15 cellular contexts compared by ENCODE assay signal in genomic region chr20:49468412-49468811, GRCh38. TPM values are rescaled to one million over a fixed set of nuclear protein-coding genes. Genes with fewer than 3 reads are reported as not detected.
DNase-seq lines count a peak whose midpoint lies in the region; ATAC-seq lines count a peak whose summit lies in the region.
"Had no signal": no experiment of that assay in that cellular context is flagged by ENCODE, and none has a peak within 500 bp of the region (broad histone marks: within the 10 kb centered on the region; RNA-seq: fewer than 3 reads in every experiment).

No MANE protein-coding gene starts in this region.

- H3K4me1 ChIP-seq in thymus (ENCODE audit: control insufficient read depth, insufficient read depth, low read length): no peaks in the 10 kb centered on the region
- H3K4me1 ChIP-seq: HAP-1 had no signal

- no peaks in the 10 kb centered on the region for H3K9me3 Mint-ChIP-seq in activated CD4-positive, alpha-beta memory T cell treated with anti-CD3 and anti-CD28 coated beads, Interleukin-2, amount 10 ng/mL, durations not matched to agents 7 days and 5 days
- H3K9me3 Mint-ChIP-seq: CD4-positive, alpha-beta memory T cell had no signal

- no peak overlapping the region for H3K4me3 ChIP-seq in thymus (ENCODE audit: low read length)
- H3K4me3 ChIP-seq: HAP-1 had no signal

- no peak for ATAC-seq in HG03571 (IDR thresholded peaks at IDR 0.05; ENCODE audit: unreplicated experiment)

- H3K9me3 ChIP-seq in thymus (ENCODE audit: control insufficient read depth): no peaks in the 10 kb centered on the region
- H3K9me3 ChIP-seq: HAP-1 had no signal

- DNase-seq in head of caudate nucleus (peak in 36 of 42 donors; percentile 19 to 83 (median 54)), dermis blood vessel endothelial cell (no peak)
- no peak for DNase-seq in activated CD4-positive, alpha-beta memory T cell treated with anti-CD3 and anti-CD28 coated beads, Interleukin-2, amount 10 ng/mL, durations not matched to agents 7 days and 5 days
- DNase-seq: C1 segment of cervical spinal cord; Calu3; CD4-positive, alpha-beta memory T cell; COR-L47; DMS53; DMS79 treated with DMSO at 0.1 percent for 48 hours; GOT3 had no signal

- intact Hi-C loops in head of caudate nucleus (cut with DNase I): no loop called here

- WGBS in thymus: 65% methylated on average over 7 of the region's 7 CpGs

- no peaks in the 10 kb centered on the region for H3K27me3 ChIP-seq in thymus (ENCODE audit: control insufficient read depth, insufficient read depth)

- no peak overlapping the region for H3K27ac Mint-ChIP-seq in activated CD4-positive, alpha-beta memory T cell treated with anti-CD3 and anti-CD28 coated beads, Interleukin-2, amount 10 ng/mL, durations not matched to agents 7 days and 5 days
- H3K27ac Mint-ChIP-seq: CD4-positive, alpha-beta memory T cell had no signal

- no peaks in the 10 kb centered on the region for H3K36me3 ChIP-seq in thymus (ENCODE audit: control insufficient read depth, insufficient read depth)
- H3K36me3 ChIP-seq: HAP-1 had no signal

- CTCF ChIA-PET in activated CD4-positive, alpha-beta memory T cell treated with anti-CD3 and anti-CD28 coated beads, Interleukin-2, amount 10 ng/mL, durations not matched to agents 7 days and 5 days (lab: Charles Lee): no interaction called here

- H3K4me3 Mint-ChIP-seq in activated CD4-positive, alpha-beta memory T cell treated with anti-CD3 and anti-CD28 coated beads, Interleukin-2, amount 10 ng/mL, durations not matched to agents 7 days and 5 days: no peak overlapping the region
- H3K4me3 Mint-ChIP-seq: CD4-positive, alpha-beta memory T cell had no signal

- H3K27me3 Mint-ChIP-seq in activated CD4-positive, alpha-beta memory T cell treated with anti-CD3 and anti-CD28 coated beads, Interleukin-2, amount 10 ng/mL, durations not matched to agents 7 days and 5 days: peaks cover 37% of the 10 kb centered on the region

- no peaks in the 10 kb centered on the region for H3K36me3 Mint-ChIP-seq in activated CD4-positive, alpha-beta memory T cell treated with anti-CD3 and anti-CD28 coated beads, Interleukin-2, amount 10 ng/mL, durations not matched to agents 7 days and 5 days (ENCODE audit: low read depth)
- H3K36me3 Mint-ChIP-seq: CD4-positive, alpha-beta memory T cell had no signal

- H3K27ac ChIP-seq in angular gyrus (ENCODE audit: low read depth, low read length) (peak overlapping the region; percentile 24), thymus (ENCODE audit: low read depth) (peak overlapping the region; percentile 8)

- POLR2A ChIA-PET in activated CD4-positive, alpha-beta memory T cell treated with anti-CD3 and anti-CD28 coated beads, Interleukin-2, amount 10 ng/mL, durations not matched to agents 7 days and 5 days (lab: Charles Lee): no interaction called here

- no peaks in the 10 kb centered on the region for H3K4me1 Mint-ChIP-seq in activated CD4-positive, alpha-beta memory T cell treated with anti-CD3 and anti-CD28 coated beads, Interleukin-2, amount 10 ng/mL, durations not matched to agents 7 days and 5 days
- H3K4me1 Mint-ChIP-seq: CD4-positive, alpha-beta memory T cell had no signal

RNA-seq across cellular contexts. Expression of gene KCNB1, which starts 14.1 kb away (rescaled TPM):
- 0.55 TPM for polyA plus RNA-seq in thymus
- under 0.01 TPM in 1 of 2 replicates, not detected in the other for total RNA-seq in dermis blood vessel endothelial cell
- under 1 TPM in 1 of 2 experiments, not detected in 1; 0.05 TPM for total RNA-seq in activated CD4-positive, alpha-beta memory T cell treated with anti-CD3 and anti-CD28 coated beads, Interleukin-2, amount 10 ng/mL, durations not matched to agents 7 days and 5 days
- total RNA-seq: A673; Calu3; CD4-positive, alpha-beta memory T cell had no signal

Comparison
In these comparisons a context has a peak if more than half of its experiments do, and no peak if none do; other contexts are left out.
1. DNase-seq: peak in head of caudate nucleus (36 of 42); none in dermis blood vessel endothelial cell (single experiment) and activated CD4-positive, alpha-beta memory T cell treated with anti-CD3 and anti-CD28 coated beads, Interleukin-2, amount 10 ng/mL, durations not matched to agents 7 days and 5 days (single experiment).